In genomic region chr3:194405756-194406155, GRCh38 we compare ENCODE assay signal across 22 cellular contexts. TPM values are rescaled to one million over a fixed set of nuclear protein-coding genes. Genes with fewer than 3 reads are reported as not detected.
"Had no signal": no experiment of that assay in that cellular context is flagged by ENCODE, and none has a peak within 500 bp of the region (broad histone marks: within the 10 kb centered on the region; RNA-seq: fewer than 3 reads in every experiment).

No MANE protein-coding gene starts in this region.

- H3K4me3 ChIP-seq: breast epithelium, heart left ventricle, right lobe of liver, SJSA1, testis, upper lobe of left lung had no signal

- H3K4me1 ChIP-seq: breast epithelium, heart left ventricle, right lobe of liver, SJSA1, testis had no signal

- H3K9me3 ChIP-seq: breast epithelium, heart left ventricle, right lobe of liver, SJSA1, testis, upper lobe of left lung had no signal

- H3K4me1 Mint-ChIP-seq: central memory CD8-positive, alpha-beta T cell; nephron; stimulated activated naive B cell treated with anti-CD40 and anti-IgM and Interleukin-4, amounts not matched to agents 10 μg/mL and 1 μg/mL and 100 μg/mL, for 72 hours had no signal

- H3K27me3 ChIP-seq: breast epithelium, heart left ventricle, right lobe of liver, SJSA1, testis, upper lobe of left lung had no signal

- ATAC-seq: activated CD8-positive, alpha-beta memory T cell treated with anti-CD3 and anti-CD28 coated beads, Interleukin-2, amount 10 ng/mL, durations not matched to agents 7 days and 5 days; activated CD8-positive, alpha-beta T cell treated with anti-CD3 and anti-CD28 coated beads for 36 hours; activated naive CD8-positive, alpha-beta T cell treated with anti-CD3 and anti-CD28 coated beads, Interleukin-2, amount 50 U/mL, for 24 hours; heart left ventricle; left cardiac atrium; right lobe of liver; stimulated activated naive B cell treated with anti-CD40 and anti-IgM and Interleukin-4, amounts not matched to agents 10 μg/mL and 1 μg/mL and 100 μg/mL, for 72 hours had no signal

- H3K36me3 ChIP-seq: breast epithelium had no signal

- DNase-seq: activated CD4-positive, alpha-beta T cell treated with anti-CD3 and anti-CD28 coated beads for 48 hours; activated CD8-positive, alpha-beta memory T cell treated with anti-CD3 and anti-CD28 coated beads, Interleukin-2, amount 10 ng/mL, durations not matched to agents 7 days and 5 days; activated CD8-positive, alpha-beta T cell treated with anti-CD3 and anti-CD28 coated beads for 36 hours; activated naive CD4-positive, alpha-beta T cell treated with anti-CD3 and anti-CD28 coated beads, Interleukin-2, amount 10 ng/mL, durations not matched to agents 7 days and 5 days; activated naive CD8-positive, alpha-beta T cell treated with anti-CD3 and anti-CD28 coated beads, Interleukin-2, amount 50 U/mL, for 24 hours; aorta; heart left ventricle; islet precursor cell; left cardiac atrium; right lobe of liver; stimulated activated CD4-positive, alpha-beta T cell treated with anti-CD3 and anti-CD28 coated beads, Interleukin-2, amount 100 ng/mL, for 48 hours; stimulated activated CD8-positive, alpha-beta memory T cell treated with anti-CD3 and anti-CD28 coated beads, Interleukin-4, amount 100 ng/mL, for 48 hours; stimulated activated naive B cell treated with anti-CD40 and anti-IgM and Interleukin-4, amounts not matched to agents 10 μg/mL and 1 μg/mL and 100 μg/mL, for 72 hours; testis; upper lobe of left lung had no signal

- H3K27ac Mint-ChIP-seq: activated CD8-positive, alpha-beta memory T cell treated with anti-CD3 and anti-CD28 coated beads, Interleukin-2, amount 10 ng/mL, durations not matched to agents 7 days and 5 days; activated naive CD4-positive, alpha-beta T cell treated with anti-CD3 and anti-CD28 coated beads, Interleukin-2, amount 10 ng/mL, durations not matched to agents 7 days and 5 days; activated naive CD8-positive, alpha-beta T cell treated with anti-CD3 and anti-CD28 coated beads, Interleukin-2, amount 50 U/mL, for 24 hours; nephron; stimulated activated naive B cell treated with anti-CD40 and anti-IgM and Interleukin-4, amounts not matched to agents 10 μg/mL and 1 μg/mL and 100 μg/mL, for 72 hours had no signal

- H3K9me3 Mint-ChIP-seq: activated CD8-positive, alpha-beta T cell treated with anti-CD3 and anti-CD28 coated beads for 36 hours; activated naive CD4-positive, alpha-beta T cell treated with anti-CD3 and anti-CD28 coated beads, Interleukin-2, amount 10 ng/mL, durations not matched to agents 7 days and 5 days; activated naive CD8-positive, alpha-beta T cell treated with anti-CD3 and anti-CD28 coated beads, Interleukin-2, amount 50 U/mL, for 24 hours; central memory CD8-positive, alpha-beta T cell; nephron; stimulated activated naive B cell treated with anti-CD40 and anti-IgM and Interleukin-4, amounts not matched to agents 10 μg/mL and 1 μg/mL and 100 μg/mL, for 72 hours had no signal

- H3K27me3 Mint-ChIP-seq: activated CD8-positive, alpha-beta memory T cell treated with anti-CD3 and anti-CD28 coated beads, Interleukin-2, amount 10 ng/mL, durations not matched to agents 7 days and 5 days; activated CD8-positive, alpha-beta T cell treated with anti-CD3 and anti-CD28 coated beads for 36 hours; activated naive CD4-positive, alpha-beta T cell treated with anti-CD3 and anti-CD28 coated beads, Interleukin-2, amount 10 ng/mL, durations not matched to agents 7 days and 5 days; activated naive CD8-positive, alpha-beta T cell treated with anti-CD3 and anti-CD28 coated beads, Interleukin-2, amount 50 U/mL, for 24 hours; central memory CD8-positive, alpha-beta T cell; stimulated activated naive B cell treated with anti-CD40 and anti-IgM and Interleukin-4, amounts not matched to agents 10 μg/mL and 1 μg/mL and 100 μg/mL, for 72 hours had no signal

- H3K4me3 Mint-ChIP-seq: activated CD8-positive, alpha-beta memory T cell treated with anti-CD3 and anti-CD28 coated beads, Interleukin-2, amount 10 ng/mL, durations not matched to agents 7 days and 5 days; activated CD8-positive, alpha-beta T cell treated with anti-CD3 and anti-CD28 coated beads for 36 hours; activated naive CD4-positive, alpha-beta T cell treated with anti-CD3 and anti-CD28 coated beads, Interleukin-2, amount 10 ng/mL, durations not matched to agents 7 days and 5 days; activated naive CD8-positive, alpha-beta T cell treated with anti-CD3 and anti-CD28 coated beads, Interleukin-2, amount 50 U/mL, for 24 hours; central memory CD8-positive, alpha-beta T cell; nephron; stimulated activated naive B cell treated with anti-CD40 and anti-IgM and Interleukin-4, amounts not matched to agents 10 μg/mL and 1 μg/mL and 100 μg/mL, for 72 hours had no signal

- H3K27ac ChIP-seq: breast epithelium, epithelial cell of prostate, heart left ventricle, right lobe of liver, SJSA1, testis, upper lobe of left lung had no signal

RNA-seq across cellular contexts. Expression of gene GP5, which starts 6.7 kb away (rescaled TPM):
- total RNA-seq: SJSA1 had no signal

RNA-seq across cellular contexts. Expression of gene LRRC15, which starts 36.2 kb away (rescaled TPM):
- total RNA-seq: activated CD8-positive, alpha-beta memory T cell treated with anti-CD3 and anti-CD28 coated beads, Interleukin-2, amount 10 ng/mL, durations not matched to agents 7 days and 5 days; activated CD8-positive, alpha-beta T cell treated with anti-CD3 and anti-CD28 coated beads for 36 hours; T-helper 1 cell treated with Interleukin-12 subunit alpha and Interleukin-12 subunit beta and Interleukin-4 antibody, amounts not matched to agents 30 ng/mL and 1 ng/mL, for 36 hours had no signal
- polyA plus RNA-seq: aorta had no signal

RNA-seq across cellular contexts. Expression of gene CPN2, which starts 54.6 kb away (rescaled TPM):
- total RNA-seq: activated CD8-positive, alpha-beta memory T cell treated with anti-CD3 and anti-CD28 coated beads, Interleukin-2, amount 10 ng/mL, durations not matched to agents 7 days and 5 days; activated CD8-positive, alpha-beta T cell treated with anti-CD3 and anti-CD28 coated beads for 36 hours; aorta; dermis microvascular lymphatic vessel endothelial cell; left cardiac atrium; SJSA1; T-helper 1 cell treated with Interleukin-12 subunit alpha and Interleukin-12 subunit beta and Interleukin-4 antibody, amounts not matched to agents 30 ng/mL and 1 ng/mL, for 36 hours had no signal
- polyA plus RNA-seq: aorta had no signal
